ENCODE assay signal across 15 cellular contexts in the genomic region with DNA sequence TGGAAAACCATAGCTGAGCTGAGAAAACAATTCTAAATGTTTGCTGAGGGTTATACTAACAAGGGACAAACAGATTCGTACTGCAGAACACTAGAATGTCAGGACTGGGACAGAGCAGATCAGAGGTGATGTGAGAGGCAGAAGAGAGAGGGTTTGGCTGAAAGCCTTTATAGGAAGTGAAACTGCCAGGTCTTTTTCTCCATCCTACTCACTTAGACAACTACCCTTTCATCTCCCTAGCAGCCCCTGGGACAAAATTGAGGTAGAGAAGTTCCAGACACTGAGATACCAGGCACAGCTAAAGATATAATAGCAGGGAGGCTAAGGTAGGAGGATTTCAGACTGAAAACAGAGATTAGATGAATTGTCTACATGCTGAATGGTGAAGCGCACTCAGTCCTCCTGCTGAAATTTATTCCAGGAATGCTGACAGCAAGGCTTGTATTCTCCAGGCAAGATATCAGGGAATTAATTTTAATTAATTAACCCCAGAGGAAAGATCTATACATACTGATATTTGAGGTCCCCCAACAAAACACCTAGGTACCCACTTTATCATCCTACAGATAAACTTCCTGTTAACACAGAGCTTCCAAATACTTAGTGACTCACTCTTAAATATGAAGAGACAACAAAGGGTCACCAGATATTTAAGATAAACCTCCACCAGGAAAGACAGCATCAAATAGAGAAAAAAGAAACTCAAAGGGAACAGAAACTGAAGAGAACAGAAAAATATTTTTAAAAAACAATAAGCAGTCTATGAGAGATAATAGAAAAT. TPM values are rescaled to one million over a fixed set of nuclear protein-coding genes. Genes with fewer than 3 reads are reported as not detected.
A peak's percentile ranks its signal among the peaks of the same experiment; 100 is the strongest.
DNase-seq lines count a peak whose midpoint lies in the region; ATAC-seq and TF ChIP-seq lines count a peak whose summit lies in the region.
"Had no signal": no experiment of that assay in that cellular context is flagged by ENCODE, and none has a peak within 500 bp of the region (broad histone marks: within the 10 kb centered on the region; RNA-seq: fewer than 3 reads in every experiment).

No MANE protein-coding gene starts in this region.

- no TSS peak for BruUV-seq in OCI-LY7 (replicated peaks; lab: Mats Ljungman, UMichigan)

- H3K4me2 ChIP-seq in OCI-LY7 (ENCODE audit: low read length) (peak overlapping the region; percentile 62), osteoblast (ENCODE audit: insufficient read depth, low read length) (no peak overlapping the region)

- peaks cover 6% of the 10 kb centered on the region for H3K27me3 Mint-ChIP-seq in activated naive CD8-positive, alpha-beta T cell treated with anti-CD3 and anti-CD28 coated beads, Interleukin-2, amount 50 U/mL, for 24 hours
- peaks cover 13% of the 10 kb centered on the region for H3K27me3 Mint-ChIP-seq in activated naive CD8-positive, alpha-beta T cell treated with anti-CD3 and anti-CD28 coated beads for 36 hours

- POLR2A ChIA-PET in OCI-LY7 (lab: Charles Lee): no interaction called here

- H3K9me2 ChIP-seq in OCI-LY7 (ENCODE audit: insufficient read depth, low read length): no peaks in the 10 kb centered on the region

- H3K27ac Mint-ChIP-seq in activated naive CD8-positive, alpha-beta T cell treated with anti-CD3 and anti-CD28 coated beads, Interleukin-2, amount 50 U/mL, for 24 hours: no peak overlapping the region
- H3K27ac Mint-ChIP-seq in activated naive CD8-positive, alpha-beta T cell treated with anti-CD3 and anti-CD28 coated beads for 36 hours: no peak overlapping the region
- H3K27ac Mint-ChIP-seq: effector memory CD8-positive, alpha-beta T cell; progenitor cell of endocrine pancreas had no signal

- H3K4me1 Mint-ChIP-seq in activated naive CD8-positive, alpha-beta T cell treated with anti-CD3 and anti-CD28 coated beads, Interleukin-2, amount 50 U/mL, for 24 hours: peaks cover 15% of the 10 kb centered on the region
- peaks cover 18% of the 10 kb centered on the region for H3K4me1 Mint-ChIP-seq in activated naive CD8-positive, alpha-beta T cell treated with anti-CD3 and anti-CD28 coated beads for 36 hours

- H3K27ac ChIP-seq in OCI-LY7 (ENCODE audit: low read depth, low read length, poor library complexity, severe bottlenecking): no peak overlapping the region
- no peak overlapping the region for H3K27ac ChIP-seq in osteoblast (ENCODE audit: low read depth, low read length)

- ATAC-seq in activated naive CD8-positive, alpha-beta T cell treated with anti-CD3 and anti-CD28 coated beads, Interleukin-2, amount 50 U/mL, for 24 hours: peak; percentile 81
- ATAC-seq in HG02884 (IDR thresholded peaks at IDR 0.05; ENCODE audit: unreplicated experiment): peak; percentile 69
- ATAC-seq: effector memory CD8-positive, alpha-beta T cell had no signal

- no peak for DNase-seq in activated naive CD8-positive, alpha-beta T cell treated with anti-CD3 and anti-CD28 coated beads, Interleukin-2, amount 50 U/mL, for 24 hours
- DNase-seq in activated naive CD8-positive, alpha-beta T cell treated with anti-CD3 and anti-CD28 coated beads for 36 hours: no peak
- DNase-seq in OCI-LY7 (ENCODE audit: low spot score) (peak; percentile 81), osteoblast (ENCODE audit: insufficient read length, low spot score, missing footprints) (peak; percentile 86), UCSD-AML1 (lab: John Stamatoyannopoulos, UW; ENCODE audit: unreplicated experiment) (no peak)
- DNase-seq in stimulated activated CD4-positive, alpha-beta T cell treated with anti-CD3 and anti-CD28 coated beads, Interleukin-1b, Interleukin-23, amount 100 ng/mL, for 48 hours: no peak
- DNase-seq in activated effector memory CD4-positive, alpha-beta T cell treated with anti-CD3 and anti-CD28 coated beads, Interleukin-2, amount 50 U/mL, for 16 hours: no peak
- DNase-seq: activated naive CD4-positive, alpha-beta T cell; effector memory CD8-positive, alpha-beta T cell; foreskin melanocyte; NCI-H1417 treated with DMSO at 0.1 percent for 48 hours; NCI-H510A; T-helper 9 cell had no signal

- no peaks in the 10 kb centered on the region for H3K36me3 Mint-ChIP-seq in activated naive CD8-positive, alpha-beta T cell treated with anti-CD3 and anti-CD28 coated beads, Interleukin-2, amount 50 U/mL, for 24 hours (ENCODE audit: low read depth)
- no peaks in the 10 kb centered on the region for H3K36me3 Mint-ChIP-seq in activated naive CD8-positive, alpha-beta T cell treated with anti-CD3 and anti-CD28 coated beads for 36 hours

- no peaks in the 10 kb centered on the region for H3K9me3 Mint-ChIP-seq in activated naive CD8-positive, alpha-beta T cell treated with anti-CD3 and anti-CD28 coated beads, Interleukin-2, amount 50 U/mL, for 24 hours
- H3K9me3 Mint-ChIP-seq in activated naive CD8-positive, alpha-beta T cell treated with anti-CD3 and anti-CD28 coated beads for 36 hours: no peaks in the 10 kb centered on the region
- H3K9me3 Mint-ChIP-seq: effector memory CD8-positive, alpha-beta T cell had no signal

- H4K20me1 ChIP-seq in OCI-LY7 (ENCODE audit: insufficient read depth, low read length) (no peaks in the 10 kb centered on the region), osteoblast (ENCODE audit: insufficient read depth, low read length) (no peaks in the 10 kb centered on the region)

- no peaks in the 10 kb centered on the region for H3K36me3 ChIP-seq in OCI-LY7 (ENCODE audit: insufficient read depth, low read length)
- H3K36me3 ChIP-seq in osteoblast (ENCODE audit: insufficient read depth, low read length): no peaks in the 10 kb centered on the region

- no peaks in the 10 kb centered on the region for H3K9me3 ChIP-seq in OCI-LY7 (ENCODE audit: low read length)
- no peaks in the 10 kb centered on the region for H3K9me3 ChIP-seq in osteoblast (ENCODE audit: low read depth, low read length)

- H3K79me2 ChIP-seq in OCI-LY7 (ENCODE audit: insufficient read depth, low read depth, low read length) (no peaks in the 10 kb centered on the region), osteoblast (ENCODE audit: insufficient read depth, low read length) (no peaks in the 10 kb centered on the region)

- H3K27me3 ChIP-seq in osteoblast (ENCODE audit: insufficient read depth, low read length): peaks cover 1% of the 10 kb centered on the region

- H3K4me3 ChIP-seq in OCI-LY7 (ENCODE audit: low read depth, low read length, poor library complexity, severe bottlenecking) (no peak overlapping the region), osteoblast (ENCODE audit: insufficient read depth, low read length) (no peak overlapping the region)

- TF ChIP-seq CTCF in OCI-LY7 (conservative IDR thresholded peaks at IDR 0.05; ENCODE audit: low read length) (no peak), osteoblast (IDR thresholded peaks at IDR 0.05; ENCODE audit: extremely low read depth, low read depth, low read length) (no peak)

- peaks cover 21% of the 10 kb centered on the region for H3K4me1 ChIP-seq in OCI-LY7 (ENCODE audit: insufficient read depth, low read length, poor library complexity, severe bottlenecking)
- no peaks in the 10 kb centered on the region for H3K4me1 ChIP-seq in osteoblast (ENCODE audit: insufficient read depth, low read length)

- intact Hi-C loops in OCI-LY7 (cut with micrococcal nuclease; ENCODE audit: unreplicated experiment): loop anchor here (1.0 to 5.0 kb wide), 2 partner anchors 12 to 332 kb away; a partner anchor contains a TSS

- H2AFZ ChIP-seq in OCI-LY7 (ENCODE audit: low read length) (no peak overlapping the region), osteoblast (ENCODE audit: low read length) (no peak overlapping the region)

- CTCF ChIA-PET in OCI-LY7 (lab: Charles Lee; ENCODE audit: unreplicated experiment): no interaction called here

- H3K4me3 Mint-ChIP-seq in activated naive CD8-positive, alpha-beta T cell treated with anti-CD3 and anti-CD28 coated beads, Interleukin-2, amount 50 U/mL, for 24 hours: no peak overlapping the region
- H3K4me3 Mint-ChIP-seq in activated naive CD8-positive, alpha-beta T cell treated with anti-CD3 and anti-CD28 coated beads for 36 hours: no peak overlapping the region
- H3K4me3 Mint-ChIP-seq: effector memory CD8-positive, alpha-beta T cell had no signal

RNA-seq across cellular contexts. Expression of a gene that starts 12.6 kb away (rescaled TPM):
- total RNA-seq in activated naive CD8-positive, alpha-beta T cell treated with anti-CD3 and anti-CD28 coated beads for 36 hours: 100 to 1,000 TPM; 177 to 179 TPM
- total RNA-seq in OCI-LY7 (2014; rRNA removed; shearing (Covaris generic)): 104 and 112 TPM in 2 replicates
- total RNA-seq in OCI-LY7 (2022) (130 and 140 TPM in 2 replicates), osteoblast (139 and 148 TPM in 2 replicates)

Comparison
In these comparisons a context has a peak if more than half of its experiments do, and no peak if none do; other contexts are left out.
1. DNase-seq: peak in OCI-LY7 (single experiment) and osteoblast (single experiment); none in activated naive CD8-positive, alpha-beta T cell treated with anti-CD3 and anti-CD28 coated beads, Interleukin-2, amount 50 U/mL, for 24 hours (single experiment), activated naive CD8-positive, alpha-beta T cell treated with anti-CD3 and anti-CD28 coated beads for 36 hours (single experiment), stimulated activated CD4-positive, alpha-beta T cell treated with anti-CD3 and anti-CD28 coated beads, Interleukin-1b, Interleukin-23, amount 100 ng/mL, for 48 hours (single experiment), UCSD-AML1 (single experiment) and activated effector memory CD4-positive, alpha-beta T cell treated with anti-CD3 and anti-CD28 coated beads, Interleukin-2, amount 50 U/mL, for 16 hours (single experiment).